In the genomic region with DNA sequence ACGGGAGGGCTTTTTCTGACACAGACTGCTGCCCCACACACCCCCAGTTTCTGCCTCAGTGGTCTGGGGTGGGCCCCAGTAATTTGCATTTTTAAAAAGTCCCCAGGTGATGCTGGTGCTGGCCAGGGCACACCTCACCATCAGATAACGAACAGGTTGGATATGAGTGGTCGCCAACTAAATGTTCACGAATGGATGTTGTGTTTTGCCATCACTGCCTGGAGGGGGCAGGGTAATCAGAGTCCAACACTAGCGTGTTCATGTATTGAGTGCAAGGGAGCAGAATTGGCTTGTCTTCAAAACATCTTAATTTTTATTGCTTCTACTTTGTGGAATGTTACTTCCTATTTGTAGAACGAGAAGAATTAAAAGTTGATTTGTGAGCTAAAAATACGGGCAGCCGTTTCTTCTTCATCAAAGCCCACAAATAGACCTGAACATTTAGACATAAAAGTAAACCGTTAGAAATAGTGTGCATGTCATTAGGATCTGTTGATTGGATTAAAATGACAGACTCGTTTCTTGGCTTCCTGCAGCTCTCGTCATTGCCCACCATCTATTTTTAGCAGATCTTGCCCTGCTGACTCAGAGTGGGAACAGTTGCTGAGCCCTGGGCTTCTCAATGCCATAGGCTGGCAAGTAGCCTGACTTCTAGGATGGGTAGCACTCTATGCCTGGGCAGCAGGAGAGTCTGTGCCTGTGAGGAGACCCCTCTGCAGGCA, we compare ENCODE assay signal across 9 cellular contexts. TPM values are rescaled to one million over a fixed set of nuclear protein-coding genes. Genes with fewer than 3 reads are reported as not detected.
DNase-seq lines count a peak whose midpoint lies in the region; ATAC-seq and TF ChIP-seq lines count a peak whose summit lies in the region.
"Had no signal": no experiment of that assay in that cellular context is flagged by ENCODE, and none has a peak within 500 bp of the region (broad histone marks: within the 10 kb centered on the region; RNA-seq: fewer than 3 reads in every experiment).

No MANE protein-coding gene starts in this region.

- H3K36me3 ChIP-seq in PC-3 (ENCODE audit: low read depth, low read length) (no peaks in the 10 kb centered on the region), ovary (no peaks in the 10 kb centered on the region)
- H3K36me3 ChIP-seq: cardiac muscle cell had no signal

- H3K9me3 ChIP-seq in PC-3 (ENCODE audit: low read length): no peaks in the 10 kb centered on the region
- no peaks in the 10 kb centered on the region for H3K9me3 ChIP-seq in ovary

- H3K9me3 Mint-ChIP-seq in activated naive CD4-positive, alpha-beta T cell treated with anti-CD3 and anti-CD28 coated beads, Interleukin-2, amount 50 U/mL, for 24 hours: no peaks in the 10 kb centered on the region

- peak; percentile 36 for DNase-seq in PC-3
- peak; percentile 47 for DNase-seq in left cardiac atrium
- DNase-seq in stimulated activated CD4-positive, alpha-beta T cell treated with anti-CD3 and anti-CD28 coated beads, Interleukin-4, amount 100 ng/mL, for 24 hours: peak; percentile 78
- no peak for DNase-seq in GM19238 (ENCODE audit: insufficient read length, low spot score)
- no peak for DNase-seq in ovary

- no peak overlapping the region for H3K9ac ChIP-seq in PC-3 (ENCODE audit: low read length)

- no peak overlapping the region for H2AFZ ChIP-seq in PC-3 (ENCODE audit: low read length)

- TF ChIP-seq POLR2A in ovary (IDR thresholded peaks at IDR 0.05): no peak

- intact Hi-C loops in PC-3 (cut with micrococcal nuclease) (no loop called here), left cardiac atrium (cut with DNase I) (no loop called here), ovary (cut with DNase I) (no loop called here)

- H3K4me1 ChIP-seq in PC-3 (ENCODE audit: insufficient read depth, low read length) (peaks cover 16% of the 10 kb centered on the region), ovary (ENCODE audit: insufficient read depth) (peaks cover 15% of the 10 kb centered on the region)

- TF ChIP-seq EP300 in ovary (IDR thresholded peaks at IDR 0.05): no peak

- H3K27me3 Mint-ChIP-seq in activated naive CD4-positive, alpha-beta T cell treated with anti-CD3 and anti-CD28 coated beads, Interleukin-2, amount 50 U/mL, for 24 hours: no peaks in the 10 kb centered on the region

- H3K4me3 Mint-ChIP-seq in activated naive CD4-positive, alpha-beta T cell treated with anti-CD3 and anti-CD28 coated beads, Interleukin-2, amount 50 U/mL, for 24 hours: peak overlapping the region; percentile 63

- no peak overlapping the region for H3K4me3 ChIP-seq in PC-3 (ENCODE audit: low read length)
- no peak overlapping the region for H3K4me3 ChIP-seq in ovary
- H3K4me3 ChIP-seq: cardiac muscle cell had no signal

- 0 out of 2 replicates have a peak, but pooled peaks cover 3% of the 10 kb centered on the region for H4K20me1 ChIP-seq in PC-3 (ENCODE audit: low read length)

- peaks cover 42% of the 10 kb centered on the region for H3K79me2 ChIP-seq in PC-3 (ENCODE audit: low read length)

- CTCF ChIA-PET in PC-3 (lab: Charles Lee): no interaction called here

- H3K27ac ChIP-seq in PC-3 (ENCODE audit: low read length): no peak overlapping the region
- no peak overlapping the region for H3K27ac ChIP-seq in ovary
- H3K27ac ChIP-seq: cardiac muscle cell had no signal

- H3K9me2 ChIP-seq in PC-3 (replicated peaks; ENCODE audit: low read length): no peaks in the 10 kb centered on the region

- no peaks in the 10 kb centered on the region for H3F3A ChIP-seq in PC-3 (ENCODE audit: low read length, unreplicated experiment)

- WGBS in ovary, 3 donors: 61 to 71% (median 68%) methylated on average over 11 of the region's 11 CpGs

- H3K36me3 Mint-ChIP-seq in activated naive CD4-positive, alpha-beta T cell treated with anti-CD3 and anti-CD28 coated beads, Interleukin-2, amount 50 U/mL, for 24 hours: peaks cover 4% of the 10 kb centered on the region

- H3K4me1 Mint-ChIP-seq in activated naive CD4-positive, alpha-beta T cell treated with anti-CD3 and anti-CD28 coated beads, Interleukin-2, amount 50 U/mL, for 24 hours: peaks cover 92% of the 10 kb centered on the region

- H3K27ac Mint-ChIP-seq in activated naive CD4-positive, alpha-beta T cell treated with anti-CD3 and anti-CD28 coated beads, Interleukin-2, amount 50 U/mL, for 24 hours: peak overlapping the region; percentile 85

- ATAC-seq in GM18858 (IDR thresholded peaks at IDR 0.05; ENCODE audit: unreplicated experiment) (peak; percentile 62), HG02943 (IDR thresholded peaks at IDR 0.05; ENCODE audit: low read depth, unreplicated experiment) (peak; percentile 70), PC-3 (peak; percentile 66), left cardiac atrium (peak; percentile 86 to 89)

- H3K27me3 ChIP-seq in PC-3 (ENCODE audit: low read length): no peaks in the 10 kb centered on the region
- H3K27me3 ChIP-seq in ovary: no peaks in the 10 kb centered on the region
- H3K27me3 ChIP-seq: cardiac muscle cell had no signal

- TF ChIP-seq CTCF in PC-3 (conservative IDR thresholded peaks at IDR 0.05; ENCODE audit: low read depth, low read length) (peak; percentile 35; the same call in 1 of the 2 replicates), ovary (IDR thresholded peaks at IDR 0.05) (no peak)

- POLR2A ChIA-PET in PC-3 (lab: Charles Lee; ENCODE audit: unreplicated experiment): no interaction called here

- no TSS peak for BruUV-seq in PC-3 (replicated peaks; lab: Mats Ljungman, UMichigan)

- H3K4me2 ChIP-seq in PC-3 (ENCODE audit: low read length): 0 out of 2 replicates have a peak overlapping the region, but pooled peaks have one; percentile 11

RNA-seq across cellular contexts. Expression of gene NCK2, which starts 45.2 kb away (rescaled TPM):
- total RNA-seq in PC-3 (2014; rRNA removed) (45.4 and 68.8 TPM in 2 replicates), left cardiac atrium (10 to 100 TPM; 30.7 to 36.5 TPM), ovary (10 to 100 TPM; 16.7 to 42.9 (median 31.2) TPM)
- 10 to 100 TPM; 22.3 to 38.7 TPM for polyA plus RNA-seq in ovary

Comparison
In these comparisons a context has a peak if more than half of its experiments do, and no peak if none do; other contexts are left out.
1. DNase-seq: peak in PC-3 (single experiment), left cardiac atrium (single experiment) and stimulated activated CD4-positive, alpha-beta T cell treated with anti-CD3 and anti-CD28 coated beads, Interleukin-4, amount 100 ng/mL, for 24 hours (single experiment); none in GM19238 (single experiment) and ovary (0 of 5).
2. Peak in every context shown above with its lines, with median percentiles within 50 percentile points of each other: ATAC-seq.